In genomic region chr19:38163419-38164290, GRCh38 we compare ENCODE assay signal across 17 cellular contexts.
DNase-seq lines count a peak whose midpoint lies in the region; ATAC-seq and TF ChIP-seq lines count a peak whose summit lies in the region.
"Had no signal": no experiment of that assay in that cellular context is flagged by ENCODE, and none has a peak within 500 bp of the region (broad histone marks: within the 10 kb centered on the region; RNA-seq: fewer than 3 reads in every experiment).

No MANE protein-coding gene starts in this region.

- H3K18ac ChIP-seq in IMR-90 (ENCODE audit: low read depth, low read length) = no peak overlapping the region

- no peak overlapping the region for H3K4ac ChIP-seq in IMR-90 (ENCODE audit: low read depth, low read length)

- H2BK5ac ChIP-seq in IMR-90 (ENCODE audit: low read depth, low read length, poor library complexity, severe bottlenecking) = no peak overlapping the region

- no peaks in the 10 kb centered on the region for H3K4me1 Mint-ChIP-seq in activated CD8-positive, alpha-beta T cell treated with anti-CD3 and anti-CD28 coated beads for 36 hours (ENCODE audit: low read depth)
- no peaks in the 10 kb centered on the region for H3K4me1 Mint-ChIP-seq in activated CD8-positive, alpha-beta T cell treated with anti-CD3 and anti-CD28 coated beads, Interleukin-2, amount 10 ng/mL, durations not matched to agents 7 days and 5 days (ENCODE audit: low read depth)
- peaks cover 4% of the 10 kb centered on the region for H3K4me1 Mint-ChIP-seq in endodermal cell
- H3K4me1 Mint-ChIP-seq in stimulated activated naive CD8-positive, alpha-beta T cell treated with anti-CD3 and anti-CD28 coated beads, Interleukin-15, amount 100 ng/mL, for 72 hours = no peaks in the 10 kb centered on the region
- H3K4me1 Mint-ChIP-seq: CD8-positive, alpha-beta memory T cell; IgD-negative memory B cell had no signal

- BruUV-seq in IMR-90 (replicated peaks; lab: Mats Ljungman, UMichigan) = no TSS peak

- no peak overlapping the region for H2BK120ac ChIP-seq in IMR-90 (ENCODE audit: low read depth, low read length)

- no peak overlapping the region for H2AK5ac ChIP-seq in IMR-90 (ENCODE audit: low read depth, low read length)

- intact Hi-C loops in activated CD8-positive, alpha-beta T cell treated with anti-CD3 and anti-CD28 coated beads for 36 hours (cut with micrococcal nuclease) = no loop called here
- intact Hi-C loops in IMR-90 (cut with micrococcal nuclease) = no loop called here

- H3K4me1 ChIP-seq in IMR-90 (ENCODE audit: control insufficient read depth, insufficient read depth, low read length) (no peaks in the 10 kb centered on the region), endodermal cell (ENCODE audit: control insufficient read depth, insufficient read depth, low read length) (no peaks in the 10 kb centered on the region), Peyer's patch (no peaks in the 10 kb centered on the region)
- H3K4me1 ChIP-seq: Caco-2 had no signal

- no peak overlapping the region for H3K4me3 Mint-ChIP-seq in activated CD8-positive, alpha-beta T cell treated with anti-CD3 and anti-CD28 coated beads for 36 hours
- H3K4me3 Mint-ChIP-seq in activated CD8-positive, alpha-beta T cell treated with anti-CD3 and anti-CD28 coated beads, Interleukin-2, amount 10 ng/mL, durations not matched to agents 7 days and 5 days = no peak overlapping the region
- H3K4me3 Mint-ChIP-seq in endodermal cell = no peak overlapping the region
- H3K4me3 Mint-ChIP-seq in stimulated activated naive CD8-positive, alpha-beta T cell treated with anti-CD3 and anti-CD28 coated beads, Interleukin-15, amount 100 ng/mL, for 72 hours = peak overlapping the region in 1 of 2 donors; percentile 20
- H3K4me3 Mint-ChIP-seq: CD8-positive, alpha-beta memory T cell; IgD-negative memory B cell had no signal

- H3K9me3 ChIP-seq in IMR-90 (ENCODE audit: control insufficient read depth, insufficient read depth, low read length) = peaks cover 6% of the 10 kb centered on the region; the same call in 1 of the 2 replicates
- H3K9me3 ChIP-seq in endodermal cell (ENCODE audit: control insufficient read depth, low read length) = peaks cover 14% of the 10 kb centered on the region
- peaks cover 0 to 13% (median 4%) of the 10 kb centered on the region in 4 donors for H3K9me3 ChIP-seq in Peyer's patch

- no peak overlapping the region for H3K56ac ChIP-seq in IMR-90 (ENCODE audit: extremely low read depth, insufficient read depth, low read length)

- peak; percentile 24 for ATAC-seq in activated CD8-positive, alpha-beta T cell treated with anti-CD3 and anti-CD28 coated beads for 36 hours
- ATAC-seq in activated CD8-positive, alpha-beta T cell treated with anti-CD3 and anti-CD28 coated beads, Interleukin-2, amount 10 ng/mL, durations not matched to agents 7 days and 5 days = no peak
- ATAC-seq in IMR-90 (ENCODE audit: low read depth) = no peak
- ATAC-seq in stimulated activated naive CD8-positive, alpha-beta T cell treated with anti-CD3 and anti-CD28 coated beads, Interleukin-15, amount 100 ng/mL, for 72 hours = no peak
- ATAC-seq in HG02840 (IDR thresholded peaks at IDR 0.05; ENCODE audit: low FRiP score, unreplicated experiment) = no peak

- no peak for DNase-seq in activated CD8-positive, alpha-beta T cell treated with anti-CD3 and anti-CD28 coated beads for 36 hours
- no peak for DNase-seq in activated CD8-positive, alpha-beta T cell treated with anti-CD3 and anti-CD28 coated beads, Interleukin-2, amount 10 ng/mL, durations not matched to agents 7 days and 5 days
- DNase-seq in IMR-90 (no peak), endodermal cell (no peak), Peyer's patch (no peak), medulla oblongata (ENCODE audit: extremely low spot score) (no peak)
- DNase-seq in stimulated activated naive CD8-positive, alpha-beta T cell treated with anti-CD3 and anti-CD28 coated beads, Interleukin-15, amount 100 ng/mL, for 72 hours = no peak
- DNase-seq: Caco-2; CD8-positive, alpha-beta memory T cell; DND-41; GDM1; GOT3; HCEC 1CT had no signal

- no peak overlapping the region for H4K91ac ChIP-seq in IMR-90 (ENCODE audit: insufficient read depth, low read depth, low read length)

- H3K27ac ChIP-seq in IMR-90 (ENCODE audit: insufficient read depth, low read length) = no peak overlapping the region
- no peak overlapping the region for H3K27ac ChIP-seq in endodermal cell (ENCODE audit: low read depth, low read length)
- H3K27ac ChIP-seq in Peyer's patch = no peak overlapping the region
- H3K27ac ChIP-seq: 22Rv1, HL-60 had no signal

- no peak overlapping the region for H2BK15ac ChIP-seq in IMR-90 (ENCODE audit: low read depth, low read length)

- no peaks in the 10 kb centered on the region for H3K9me1 ChIP-seq in IMR-90 (ENCODE audit: insufficient read depth, low read length)

- TF ChIP-seq POLR2A in IMR-90 (IDR thresholded peaks at IDR 0.05; ENCODE audit: low read depth, low read length) (no peak), Peyer's patch (IDR thresholded peaks at IDR 0.05) (no peak)

- in situ Hi-C loops in IMR-90 (cut with MboI; ENCODE audit: low sequenced_read_pairs) = no loop called here

- no peaks in the 10 kb centered on the region for H4K20me1 ChIP-seq in IMR-90 (ENCODE audit: insufficient read depth, low read length)

- 95% methylated on average over 15 of the region's 23 CpGs; no CpG with 5 or more reads in 1 of the 2 experiments for WGBS in IMR-90 (ENCODE audit: extremely low coverage in 2 of 2, insufficient read length in 1 of 2), 2 experiments
- 95% methylated on average over 14 to 23 of the region's 23 CpGs for WGBS in endodermal cell (ENCODE audit: insufficient coverage in 1 of 2, insufficient read length in 1 of 2), 2 experiments

- H3K9ac ChIP-seq in IMR-90 (ENCODE audit: low read depth, low read length) = no peak overlapping the region
- H3K9ac ChIP-seq in endodermal cell (ENCODE audit: extremely low read depth, low read length, poor library complexity, severe bottlenecking) = no peak overlapping the region

- POLR2A ChIA-PET in activated CD8-positive, alpha-beta T cell treated with anti-CD3 and anti-CD28 coated beads for 36 hours (lab: Charles Lee) = interaction anchor here (0.7 kb wide), 1 partner anchor 284 kb away, joined by 3 read pairs; no protein-coding TSS in a partner anchor
- POLR2A ChIA-PET in activated CD8-positive, alpha-beta T cell treated with anti-CD3 and anti-CD28 coated beads, Interleukin-2, amount 10 ng/mL, durations not matched to agents 7 days and 5 days (lab: Charles Lee) = no interaction called here
- POLR2A ChIA-PET in IMR-90 (lab: Charles Lee; ENCODE audit: unreplicated experiment) = no interaction called here

- no peak for TF ChIP-seq RAD21 in IMR-90 (IDR thresholded peaks at IDR 0.05; ENCODE audit: low read length)

- TF ChIP-seq CTCF in activated CD8-positive, alpha-beta T cell treated with anti-CD3 and anti-CD28 coated beads for 36 hours (IDR thresholded peaks at IDR 0.05) = no peak
- TF ChIP-seq CTCF in IMR-90 (conservative IDR thresholded peaks at IDR 0.05; ENCODE audit: low read depth, low read length) (no peak), endodermal cell (conservative IDR thresholded peaks at IDR 0.05) (no peak), Peyer's patch (IDR thresholded peaks at IDR 0.05) (no peak)

- H3K27me3 ChIP-seq in IMR-90 (ENCODE audit: control insufficient read depth, insufficient read depth, low read length) = no peaks in the 10 kb centered on the region
- no peaks in the 10 kb centered on the region for H3K27me3 ChIP-seq in endodermal cell (ENCODE audit: control insufficient read depth, insufficient read depth, low read length, poor library complexity, severe bottlenecking)
- no peaks in the 10 kb centered on the region for H3K27me3 ChIP-seq in Peyer's patch

- no peak overlapping the region for H4K8ac ChIP-seq in IMR-90 (ENCODE audit: low read depth in 2 of 2, low read length in 2 of 2)

- peaks cover 34% of the 10 kb centered on the region for H3K36me3 Mint-ChIP-seq in activated CD8-positive, alpha-beta T cell treated with anti-CD3 and anti-CD28 coated beads for 36 hours (ENCODE audit: low read depth)
- H3K36me3 Mint-ChIP-seq in activated CD8-positive, alpha-beta T cell treated with anti-CD3 and anti-CD28 coated beads, Interleukin-2, amount 10 ng/mL, durations not matched to agents 7 days and 5 days (ENCODE audit: low read depth) = peaks cover 31% of the 10 kb centered on the region
- peaks cover 58% of the 10 kb centered on the region for H3K36me3 Mint-ChIP-seq in endodermal cell (ENCODE audit: low read depth)

- dilution Hi-C loops in IMR-90 (cut with HindIII; ENCODE audit: low sequenced_read_pairs, unreplicated experiment) = no loop called here

- H4K5ac ChIP-seq in IMR-90 (ENCODE audit: low read depth, low read length) = no peak overlapping the region

- peaks cover 40% of the 10 kb centered on the region for H3K36me3 ChIP-seq in IMR-90 (ENCODE audit: control insufficient read depth, insufficient read depth, low read length)
- peaks cover 15% of the 10 kb centered on the region for H3K36me3 ChIP-seq in endodermal cell (ENCODE audit: control insufficient read depth, insufficient read depth, low read length)
- H3K36me3 ChIP-seq in Peyer's patch = peaks cover 0 to 86% (median 0%) of the 10 kb centered on the region in 3 donors

- no peak overlapping the region for H3K4me2 ChIP-seq in IMR-90 (ENCODE audit: low read depth, low read length)

- no peak overlapping the region for H3K27ac Mint-ChIP-seq in activated CD8-positive, alpha-beta T cell treated with anti-CD3 and anti-CD28 coated beads for 36 hours
- H3K27ac Mint-ChIP-seq in activated CD8-positive, alpha-beta T cell treated with anti-CD3 and anti-CD28 coated beads, Interleukin-2, amount 10 ng/mL, durations not matched to agents 7 days and 5 days = no peak overlapping the region
- peak overlapping the region; percentile 52 for H3K27ac Mint-ChIP-seq in endodermal cell
- peak overlapping the region; percentile 55 to 80 for H3K27ac Mint-ChIP-seq in stimulated activated naive CD8-positive, alpha-beta T cell treated with anti-CD3 and anti-CD28 coated beads, Interleukin-15, amount 100 ng/mL, for 72 hours
- H3K27ac Mint-ChIP-seq: CD8-positive, alpha-beta memory T cell; IgD-negative memory B cell had no signal

- H3K4me3 ChIP-seq in IMR-90 (ENCODE audit: insufficient read depth, low read depth, low read length) = no peak overlapping the region
- no peak overlapping the region for H3K4me3 ChIP-seq in endodermal cell (ENCODE audit: low read length)
- H3K4me3 ChIP-seq in Peyer's patch = no peak overlapping the region

- peaks cover 0 to 9% of the 10 kb centered on the region in 2 experiments; a peak in 1 of 4 replicates for H3K79me1 ChIP-seq in IMR-90 (ENCODE audit: low read depth in 1 of 2, low read length in 2 of 2)

- H3K27me3 Mint-ChIP-seq in activated CD8-positive, alpha-beta T cell treated with anti-CD3 and anti-CD28 coated beads for 36 hours = no peaks in the 10 kb centered on the region
- no peaks in the 10 kb centered on the region for H3K27me3 Mint-ChIP-seq in activated CD8-positive, alpha-beta T cell treated with anti-CD3 and anti-CD28 coated beads, Interleukin-2, amount 10 ng/mL, durations not matched to agents 7 days and 5 days (ENCODE audit: low read depth)
- H3K27me3 Mint-ChIP-seq in endodermal cell (ENCODE audit: insufficient read depth) = no peaks in the 10 kb centered on the region
- no peaks in the 10 kb centered on the region for H3K27me3 Mint-ChIP-seq in stimulated activated naive CD8-positive, alpha-beta T cell treated with anti-CD3 and anti-CD28 coated beads, Interleukin-15, amount 100 ng/mL, for 72 hours
- H3K27me3 Mint-ChIP-seq: CD8-positive, alpha-beta memory T cell; IgD-negative memory B cell had no signal

- peak overlapping the region; percentile 40 for H2AK9ac ChIP-seq in IMR-90 (replicated peaks; ENCODE audit: low read depth, low read length, poor library complexity)

- H2BK20ac ChIP-seq in IMR-90 (ENCODE audit: low read depth, low read length) = no peak overlapping the region

- CTCF ChIA-PET in activated CD8-positive, alpha-beta T cell treated with anti-CD3 and anti-CD28 coated beads for 36 hours (lab: Charles Lee) = no interaction called here
- CTCF ChIA-PET in activated CD8-positive, alpha-beta T cell treated with anti-CD3 and anti-CD28 coated beads, Interleukin-2, amount 10 ng/mL, durations not matched to agents 7 days and 5 days (lab: Charles Lee) = no interaction called here
- CTCF ChIA-PET in IMR-90 (lab: Yijun Ruan, JAX) = no interaction called here

- H2AFZ ChIP-seq in IMR-90 (replicated peaks; ENCODE audit: low read length, poor library complexity) = no peak overlapping the region

- H3K23ac ChIP-seq in IMR-90 (ENCODE audit: low read depth, low read length) = no peak overlapping the region

- H3K14ac ChIP-seq in IMR-90 (replicated peaks; ENCODE audit: low read depth, low read length) = no peak overlapping the region

- H3K9me3 Mint-ChIP-seq in activated CD8-positive, alpha-beta T cell treated with anti-CD3 and anti-CD28 coated beads for 36 hours = peaks cover 11% of the 10 kb centered on the region
- peaks cover 3% of the 10 kb centered on the region for H3K9me3 Mint-ChIP-seq in activated CD8-positive, alpha-beta T cell treated with anti-CD3 and anti-CD28 coated beads, Interleukin-2, amount 10 ng/mL, durations not matched to agents 7 days and 5 days (ENCODE audit: insufficient read depth)
- peaks cover 20% of the 10 kb centered on the region for H3K9me3 Mint-ChIP-seq in endodermal cell
- peaks cover 0 to 7% of the 10 kb centered on the region in 2 donors for H3K9me3 Mint-ChIP-seq in stimulated activated naive CD8-positive, alpha-beta T cell treated with anti-CD3 and anti-CD28 coated beads, Interleukin-15, amount 100 ng/mL, for 72 hours

Comparison
In these comparisons a context has a peak if more than half of its experiments do, and no peak if none do; other contexts are left out.
1. H3K27ac Mint-ChIP-seq: peak in endodermal cell (single experiment) and stimulated activated naive CD8-positive, alpha-beta T cell treated with anti-CD3 and anti-CD28 coated beads, Interleukin-15, amount 100 ng/mL, for 72 hours (2 of 2); none in activated CD8-positive, alpha-beta T cell treated with anti-CD3 and anti-CD28 coated beads for 36 hours (single experiment) and activated CD8-positive, alpha-beta T cell treated with anti-CD3 and anti-CD28 coated beads, Interleukin-2, amount 10 ng/mL, durations not matched to agents 7 days and 5 days (single experiment).